Comparison of ENCODE assay signal across 18 cellular contexts in the genomic region with DNA sequence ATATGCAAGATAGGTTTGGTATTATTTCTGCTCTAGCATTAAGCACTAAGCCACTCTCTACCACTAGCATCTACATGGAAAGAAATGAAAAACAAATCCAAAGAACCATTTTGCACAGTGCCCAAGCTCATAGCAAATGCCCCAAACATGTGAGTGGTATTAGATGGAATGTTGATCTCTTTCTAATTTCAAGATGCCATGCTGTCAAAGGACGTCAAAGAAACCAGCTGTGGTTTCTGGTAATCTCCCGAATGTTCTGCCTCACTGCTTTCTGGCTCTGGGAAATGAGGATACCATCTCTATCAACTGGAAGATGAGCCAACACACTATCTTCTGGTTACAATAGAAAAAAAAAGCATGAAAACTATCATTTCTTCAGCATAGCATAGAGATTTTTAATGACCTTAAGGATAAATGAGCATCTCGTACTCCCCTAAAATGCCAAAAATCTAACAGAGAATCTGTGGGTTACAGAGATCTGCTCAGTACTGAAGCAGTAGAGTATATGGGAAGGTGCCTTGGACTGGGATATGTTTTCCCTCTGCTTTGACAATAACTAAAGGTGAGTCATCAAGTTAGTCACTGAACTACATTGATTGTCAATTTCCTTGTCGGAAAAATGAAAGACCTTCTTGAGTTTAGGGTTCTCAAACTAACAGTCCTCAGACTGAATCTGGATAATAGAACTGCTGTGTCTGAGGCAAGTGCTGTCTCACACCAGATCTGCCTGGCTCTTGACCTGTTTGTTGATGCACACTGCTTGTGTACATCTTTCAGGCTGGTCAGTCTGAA.
DNase-seq lines count a peak whose midpoint lies in the region; ATAC-seq, FAIRE-seq and TF ChIP-seq lines count a peak whose summit lies in the region.
"Had no signal": no experiment of that assay in that cellular context is flagged by ENCODE, and none has a peak within 500 bp of the region (broad histone marks: within the 10 kb centered on the region; RNA-seq: fewer than 3 reads in every experiment).

No MANE protein-coding gene starts in this region.

- CTCF ChIA-PET in PC-3 (lab: Charles Lee): no interaction called here
- CTCF ChIA-PET in endothelial cell of umbilical vein (lab: Charles Lee): interaction anchor here (0.7 kb wide), 1 partner anchor 31 kb away, joined by 3 read pairs; no protein-coding TSS in a partner anchor

- POLR2A ChIA-PET in PC-3 (lab: Charles Lee; ENCODE audit: unreplicated experiment): no interaction called here
- POLR2A ChIA-PET in endothelial cell of umbilical vein (lab: Charles Lee): no interaction called here

- FAIRE-seq in endothelial cell of umbilical vein (lab: Jason Lieb, UNC): peak; percentile 71

- BruUV-seq in PC-3 (replicated peaks; lab: Mats Ljungman, UMichigan): TSS peak; percentile 25
- BruUV-seq in endothelial cell of umbilical vein (replicated peaks; lab: Mats Ljungman, UMichigan): TSS peak; percentile 76

- DNase-seq in Daoy (ENCODE audit: low read depth): peak; percentile 66
- DNase-seq in PC-3: peak; percentile 86
- DNase-seq in endothelial cell of umbilical vein (ENCODE audit: low read depth, low spot score): peak; percentile 78
- no peak for DNase-seq in NCI-H2196 treated with DMSO at 0.1 percent for 48 hours (lab: John Stamatoyannopoulos, UW; ENCODE audit: unreplicated experiment)
- no peak for DNase-seq in G401 (ENCODE audit: low spot score)
- DNase-seq in NCI-H2081 (lab: John Stamatoyannopoulos, UW): no peak
- DNase-seq: activated CD4-positive, alpha-beta memory T cell treated with anti-CD3 and anti-CD28 coated beads, Interleukin-2, amount 10 ng/mL, durations not matched to agents 7 days and 5 days; amygdala; DMS79 treated with DMSO at 0.1 percent for 48 hours; foreskin melanocyte; Kasumi-1; NCI-H1694; stimulated activated CD4-positive, alpha-beta T cell treated with anti-CD3 and anti-CD28 coated beads, Interleukin-4, amount 100 ng/mL, for 4 hours had no signal

- no peak overlapping the region for H2AFZ ChIP-seq in PC-3 (ENCODE audit: low read length)
- H2AFZ ChIP-seq in endothelial cell of umbilical vein (ENCODE audit: low read depth, low read length): no peak overlapping the region
- H2AFZ ChIP-seq: neural progenitor cell had no signal

- H3K4me1 ChIP-seq in PC-3 (ENCODE audit: insufficient read depth, low read length) (peaks cover 51% of the 10 kb centered on the region), endothelial cell of umbilical vein (ENCODE audit: control insufficient read depth, extremely low read depth, insufficient read depth, low read length) (peaks cover 54% of the 10 kb centered on the region), mesodermal cell (ENCODE audit: control insufficient read depth, insufficient read depth, low read length, poor library complexity, severe bottlenecking) (peaks cover 30% of the 10 kb centered on the region)
- H3K4me1 ChIP-seq: BLaER1, neural progenitor cell had no signal

- H4K20me1 ChIP-seq in PC-3 (ENCODE audit: low read length): no peaks in the 10 kb centered on the region
- H4K20me1 ChIP-seq in endothelial cell of umbilical vein (replicated peaks; ENCODE audit: control insufficient read depth, extremely low read depth, insufficient read depth, low read length): no peaks in the 10 kb centered on the region
- H4K20me1 ChIP-seq: BLaER1 had no signal

- no peak for TF ChIP-seq CTCF in PC-3 (conservative IDR thresholded peaks at IDR 0.05; ENCODE audit: low read depth, low read length)
- TF ChIP-seq CTCF in endothelial cell of umbilical vein (IDR thresholded peaks at IDR 0.05; ENCODE audit: extremely low read depth in 1 of 2, insufficient read depth in 1 of 2, low read depth in 1 of 2, low read length in 2 of 2): no peak

- intact Hi-C loops in PC-3 (cut with micrococcal nuclease): no loop called here
- intact Hi-C loops in endothelial cell of umbilical vein (cut with micrococcal nuclease): loop anchor here (10.0 kb wide), 1 partner anchor 548 kb away; no protein-coding TSS in a partner anchor

- peaks cover 15% of the 10 kb centered on the region for H3F3A ChIP-seq in PC-3 (ENCODE audit: low read length, unreplicated experiment)

- H3K36me3 ChIP-seq in PC-3 (ENCODE audit: low read depth, low read length) (no peaks in the 10 kb centered on the region), endothelial cell of umbilical vein (ENCODE audit: control insufficient read depth in 2 of 2, extremely low read depth in 1 of 2, insufficient read depth in 2 of 2, low read length in 2 of 2) (no peaks in the 10 kb centered on the region), mesodermal cell (ENCODE audit: control insufficient read depth, insufficient read depth, low read length) (no peaks in the 10 kb centered on the region)
- H3K36me3 ChIP-seq: BLaER1, neural progenitor cell had no signal

- in situ Hi-C loops in G401 (cut with HindIII; ENCODE audit: low sequenced_read_pairs): no loop called here

- WGBS in mesodermal cell (ENCODE audit: insufficient coverage in 2 of 2), 2 experiments: 90 to 100% methylated on average over 2 of the region's 4 CpGs

- dilution Hi-C loops in endothelial cell of umbilical vein (cut with MboI; ENCODE audit: extremely low pct_ligation_motif_present, low sequenced_read_pairs): no loop called here

- ATAC-seq in PC-3: peak; percentile 60
- no peak for ATAC-seq in HG03521 (IDR thresholded peaks at IDR 0.05; ENCODE audit: unreplicated experiment)
- ATAC-seq: sciatic nerve had no signal

- H3K27me3 ChIP-seq in PC-3 (ENCODE audit: low read length) (no peaks in the 10 kb centered on the region), endothelial cell of umbilical vein (ENCODE audit: control insufficient read depth in 2 of 2, insufficient read depth in 2 of 2, low read length in 2 of 2) (no peaks in the 10 kb centered on the region)
- H3K27me3 ChIP-seq: BLaER1, neural progenitor cell had no signal

- no peaks in the 10 kb centered on the region for H3K9me3 ChIP-seq in PC-3 (ENCODE audit: low read length)
- no peaks in the 10 kb centered on the region for H3K9me3 ChIP-seq in endothelial cell of umbilical vein (replicated peaks; ENCODE audit: control insufficient read depth, insufficient read depth, low read length)
- H3K9me3 ChIP-seq in mesodermal cell (ENCODE audit: control insufficient read depth, low read length): no peaks in the 10 kb centered on the region

- TF ChIP-seq POLR2A in endothelial cell of umbilical vein (IDR thresholded peaks at IDR 0.05; ENCODE audit: low read depth, low read length): no peak

- no peaks in the 10 kb centered on the region for H3K9me1 ChIP-seq in endothelial cell of umbilical vein (replicated peaks; ENCODE audit: control insufficient read depth, extremely low read depth, insufficient read depth, low read length)

- H3K4me2 ChIP-seq in PC-3 (ENCODE audit: low read length) (peak overlapping the region; percentile 35), endothelial cell of umbilical vein (ENCODE audit: insufficient read depth, low read length) (peak overlapping the region; percentile 67)
- H3K4me2 ChIP-seq: BLaER1, neural progenitor cell had no signal

- H3K9me2 ChIP-seq in PC-3 (replicated peaks; ENCODE audit: low read length): no peaks in the 10 kb centered on the region

- H3K79me2 ChIP-seq in PC-3 (ENCODE audit: low read length): no peaks in the 10 kb centered on the region
- no peaks in the 10 kb centered on the region for H3K79me2 ChIP-seq in endothelial cell of umbilical vein (ENCODE audit: control insufficient read depth, insufficient read depth, low read length)

- no peak overlapping the region for H3K4me3 ChIP-seq in PC-3 (ENCODE audit: low read length)
- no peak overlapping the region for H3K4me3 ChIP-seq in endothelial cell of umbilical vein (replicated peaks in 1 of 3; ENCODE audit: insufficient read depth in 1 of 3, low read depth in 1 of 3, low read length in 3 of 3)
- H3K4me3 ChIP-seq in mesodermal cell (ENCODE audit: extremely low read depth, insufficient read depth, low read length, poor library complexity, severe bottlenecking): no peak overlapping the region
- H3K4me3 ChIP-seq: BLaER1, neural progenitor cell had no signal

- peak overlapping the region; percentile 87 for H3K27ac ChIP-seq in PC-3 (ENCODE audit: low read length)
- peak overlapping the region; percentile 80 for H3K27ac ChIP-seq in endothelial cell of umbilical vein (ENCODE audit: insufficient read depth, low read depth, low read length)
- peak overlapping the region; percentile 45 for H3K27ac ChIP-seq in mesodermal cell (ENCODE audit: low read depth, low read length, severe bottlenecking)
- H3K27ac ChIP-seq: BLaER1, neural progenitor cell had no signal

- H3K9ac ChIP-seq in PC-3 (ENCODE audit: low read length): peak overlapping the region; percentile 48
- peak overlapping the region; percentile 21 for H3K9ac ChIP-seq in endothelial cell of umbilical vein (replicated peaks; ENCODE audit: extremely low read depth, insufficient read depth, low read length)
- H3K9ac ChIP-seq: BLaER1, neural progenitor cell had no signal

TF ChIP-seq in endothelial cell of umbilical vein, 7 proteins besides CTCF, POLR2A, EP300 and RAD21:
- no peak for TF ChIP-seq MYC (IDR thresholded peaks at IDR 0.05; ENCODE audit: low read depth, low read length)
- no peak for TF ChIP-seq EZH2 (IDR thresholded peaks at IDR 0.05; ENCODE audit: borderline replicate concordance, low read depth, low read length, severe bottlenecking)
- TF ChIP-seq JUN (IDR thresholded peaks at IDR 0.05; ENCODE audit: borderline replicate concordance, insufficient read depth, insufficient read length, low read depth): peak; percentile 98
- TF ChIP-seq, protein P1, sequence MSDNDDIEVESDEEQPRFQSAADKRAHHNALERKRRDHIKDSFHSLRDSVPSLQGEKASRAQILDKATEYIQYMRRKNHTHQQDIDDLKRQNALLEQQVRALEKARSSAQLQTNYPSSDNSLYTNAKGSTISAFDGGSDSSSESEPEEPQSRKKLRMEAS (IDR thresholded peaks at IDR 0.05; ENCODE audit: insufficient read depth, insufficient read length): no peak
- peak; percentile 50 for TF ChIP-seq POLR2AphosphoS5 (IDR thresholded peaks at IDR 0.05; ENCODE audit: insufficient read depth, low read depth, low read length)
- peak; percentile 93 for TF ChIP-seq FOS (IDR thresholded peaks at IDR 0.05; ENCODE audit: borderline replicate concordance, insufficient read depth, low read length)
- no peak for TF ChIP-seq GATA2 (IDR thresholded peaks at IDR 0.05; ENCODE audit: insufficient read depth, insufficient read length, low read depth, low read length)

Comparison
In these comparisons a context has a peak if more than half of its experiments do, and no peak if none do; other contexts are left out.
1. DNase-seq: peak in Daoy (single experiment), PC-3 (single experiment) and endothelial cell of umbilical vein (single experiment); none in NCI-H2196 treated with DMSO at 0.1 percent for 48 hours (single experiment), G401 (single experiment) and NCI-H2081 (0 of 2).
2. Peak in every context shown above with its lines, with median percentiles within 50 percentile points of each other: H3K27ac ChIP-seq.